In genomic region chr12:41223600-41223999, GRCh38 we compare ENCODE assay signal across 24 cellular contexts. TPM values are rescaled to one million over a fixed set of nuclear protein-coding genes. Genes with fewer than 3 reads are reported as not detected.
"Had no signal": no experiment of that assay in that cellular context is flagged by ENCODE, and none has a peak within 500 bp of the region (broad histone marks: within the 10 kb centered on the region; RNA-seq: fewer than 3 reads in every experiment).

No MANE protein-coding gene starts in this region.

- FAIRE-seq: islet of Langerhans, urothelium cell line had no signal

- H3K4me3 ChIP-seq: coronary artery, hepatocyte, mucosa of descending colon, ovary, right atrium auricular region, sigmoid colon, skin epidermis, testis, transverse colon had no signal

- H3K4me1 Mint-ChIP-seq: stimulated activated naive CD8-positive, alpha-beta T cell treated with anti-CD3 and anti-CD28 coated beads, Interleukin-15, amount 100 ng/mL, for 72 hours had no signal

- H3K27me3 Mint-ChIP-seq: stimulated activated naive CD8-positive, alpha-beta T cell treated with anti-CD3 and anti-CD28 coated beads, Interleukin-15, amount 100 ng/mL, for 72 hours had no signal

- H3K36me3 Mint-ChIP-seq: naive thymus-derived CD8-positive, alpha-beta T cell; stimulated activated naive B cell treated with anti-CD40 and anti-IgM and Interleukin-4, amounts not matched to agents 10 μg/mL and 1 μg/mL and 100 μg/mL, for 72 hours had no signal

- H3K4me3 Mint-ChIP-seq: naive thymus-derived CD8-positive, alpha-beta T cell; neural crest cell; stimulated activated naive B cell treated with anti-CD40 and anti-IgM and Interleukin-4, amounts not matched to agents 10 μg/mL and 1 μg/mL and 100 μg/mL, for 72 hours; stimulated activated naive CD8-positive, alpha-beta T cell treated with anti-CD3 and anti-CD28 coated beads, Interleukin-15, amount 100 ng/mL, for 72 hours had no signal

- H3K79me2 ChIP-seq: hepatocyte had no signal

- H3K27me3 ChIP-seq: hepatocyte, ovary, right atrium auricular region, sigmoid colon, testis, transverse colon had no signal

- H3K4me2 ChIP-seq: hepatocyte had no signal

- H3K27ac Mint-ChIP-seq: naive thymus-derived CD8-positive, alpha-beta T cell; stimulated activated naive B cell treated with anti-CD40 and anti-IgM and Interleukin-4, amounts not matched to agents 10 μg/mL and 1 μg/mL and 100 μg/mL, for 72 hours; stimulated activated naive CD8-positive, alpha-beta T cell treated with anti-CD3 and anti-CD28 coated beads, Interleukin-15, amount 100 ng/mL, for 72 hours had no signal

- H3K9me3 ChIP-seq: mucosa of descending colon, ovary, right atrium auricular region, sigmoid colon, testis, transverse colon had no signal

- H2AFZ ChIP-seq: hepatocyte had no signal

- H3K9me3 Mint-ChIP-seq: naive thymus-derived CD8-positive, alpha-beta T cell; neural crest cell; stimulated activated naive B cell treated with anti-CD40 and anti-IgM and Interleukin-4, amounts not matched to agents 10 μg/mL and 1 μg/mL and 100 μg/mL, for 72 hours; stimulated activated naive CD8-positive, alpha-beta T cell treated with anti-CD3 and anti-CD28 coated beads, Interleukin-15, amount 100 ng/mL, for 72 hours had no signal

- DNase-seq: effector CD4-positive, alpha-beta T cell; foreskin melanocyte; head of caudate nucleus; kidney glomerular epithelial cell; mammary epithelial cell; mucosa of descending colon; naive thymus-derived CD8-positive, alpha-beta T cell; nucleus accumbens; ovary; sigmoid colon; stimulated activated CD4-positive, alpha-beta T cell treated with anti-CD3 and anti-CD28 coated beads, Interleukin-2, amount 100 ng/mL, for 24 hours; stimulated activated CD4-positive, alpha-beta T cell treated with anti-CD3 and anti-CD28 coated beads, Interleukin-4, amount 100 ng/mL, for 4 hours; stimulated activated naive B cell treated with anti-CD40 and anti-IgM and Interleukin-4, amounts not matched to agents 10 μg/mL and 1 μg/mL and 100 μg/mL, for 72 hours; stimulated activated naive CD8-positive, alpha-beta T cell treated with anti-CD3 and anti-CD28 coated beads, Interleukin-15, amount 100 ng/mL, for 72 hours; testis; transverse colon had no signal

- H3K27ac ChIP-seq: coronary artery, hepatocyte, ovary, right atrium auricular region, sigmoid colon, skin epidermis, testis, transverse colon had no signal

- H3K36me3 ChIP-seq: ovary, right atrium auricular region, sigmoid colon, transverse colon had no signal

- H3K4me1 ChIP-seq: right atrium auricular region had no signal

RNA-seq across cellular contexts. Expression of gene PDZRN4, which starts 35.5 kb away (rescaled TPM):
- total RNA-seq: dermis microvascular lymphatic vessel endothelial cell; mammary epithelial cell; naive thymus-derived CD8-positive, alpha-beta T cell had no signal
- polyA plus RNA-seq: mammary epithelial cell; naive thymus-derived CD8-positive, alpha-beta T cell had no signal
